Comparison of ENCODE assay signal across 7 cellular contexts in the genomic region with DNA sequence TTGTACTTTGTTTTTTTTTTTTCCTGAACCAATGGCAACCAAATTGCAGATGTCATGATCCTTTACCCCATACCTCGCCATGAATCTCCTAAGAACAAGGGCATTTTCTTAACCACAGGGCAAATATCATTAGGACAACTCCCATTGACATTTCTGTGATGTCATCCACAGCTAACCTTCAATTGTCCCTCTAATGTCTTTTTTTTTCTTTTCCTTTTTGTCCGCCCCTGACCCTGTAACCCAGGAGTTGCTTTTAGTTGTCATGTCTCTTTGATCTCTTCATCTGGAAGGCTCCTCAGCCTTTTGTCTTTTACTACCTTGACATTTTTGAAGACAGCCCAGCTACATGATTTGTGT. TPM values are rescaled to one million over a fixed set of nuclear protein-coding genes. Genes with fewer than 3 reads are reported as not detected.
A peak's percentile ranks its signal among the peaks of the same experiment; 100 is the strongest.
DNase-seq lines count a peak whose midpoint lies in the region; ATAC-seq and TF ChIP-seq lines count a peak whose summit lies in the region.

No MANE protein-coding gene starts in this region.

- DNase-seq in HFF-Myc (ENCODE audit: extremely low read depth, low read depth) (no peak), NCI-H1436 (lab: John Stamatoyannopoulos, UW) (no peak)
- no peak for DNase-seq in activated T-helper 1 cell treated with anti-CD3 and anti-CD28 coated beads, Interleukin-12 subunit alpha, Interleukin-12 subunit beta, Interleukin-2, Interleukin-4 antibody, amounts not matched to agents 30 ng/mL and 10 ng/mL and 1 ng/mL, durations not matched to agents 14 hours and 24 hours and 36 hours (ENCODE audit: low spot score)
- DNase-seq in stimulated activated naive B cell treated with anti-CD40 and anti-IgM and Interleukin-4, amounts not matched to agents 10 μg/mL and 1 μg/mL and 100 μg/mL, for 72 hours = no peak

- no peak for TF ChIP-seq CTCF in HFF-Myc (IDR thresholded peaks at IDR 0.05; ENCODE audit: low read depth, low read length, missing control alignments)

- H3K9me3 ChIP-seq in iPS-18a (ENCODE audit: control insufficient read depth, low read depth, low read length) = no peaks in the 10 kb centered on the region

- no peaks in the 10 kb centered on the region for H3K36me3 ChIP-seq in iPS-18a (ENCODE audit: control insufficient read depth, low read depth, low read length)

- H3K36me3 Mint-ChIP-seq in activated T-helper 1 cell treated with anti-CD3 and anti-CD28 coated beads, Interleukin-12 subunit alpha, Interleukin-12 subunit beta, Interleukin-2, Interleukin-4 antibody, amounts not matched to agents 30 ng/mL and 10 ng/mL and 1 ng/mL, durations not matched to agents 14 hours and 24 hours and 36 hours (ENCODE audit: low read depth) = no peaks in the 10 kb centered on the region
- peaks cover 3 to 19% of the 10 kb centered on the region in 2 donors for H3K36me3 Mint-ChIP-seq in stimulated activated naive B cell treated with anti-CD40 and anti-IgM and Interleukin-4, amounts not matched to agents 10 μg/mL and 1 μg/mL and 100 μg/mL, for 72 hours

- peak overlapping the region; percentile 85 for H3K4me3 Mint-ChIP-seq in activated T-helper 1 cell treated with anti-CD3 and anti-CD28 coated beads, Interleukin-12 subunit alpha, Interleukin-12 subunit beta, Interleukin-2, Interleukin-4 antibody, amounts not matched to agents 30 ng/mL and 10 ng/mL and 1 ng/mL, durations not matched to agents 14 hours and 24 hours and 36 hours
- peak overlapping the region; percentile 80 to 85 for H3K4me3 Mint-ChIP-seq in stimulated activated naive B cell treated with anti-CD40 and anti-IgM and Interleukin-4, amounts not matched to agents 10 μg/mL and 1 μg/mL and 100 μg/mL, for 72 hours

- H3K9me3 Mint-ChIP-seq in activated T-helper 1 cell treated with anti-CD3 and anti-CD28 coated beads, Interleukin-12 subunit alpha, Interleukin-12 subunit beta, Interleukin-2, Interleukin-4 antibody, amounts not matched to agents 30 ng/mL and 10 ng/mL and 1 ng/mL, durations not matched to agents 14 hours and 24 hours and 36 hours = no peaks in the 10 kb centered on the region
- no peaks in the 10 kb centered on the region for H3K9me3 Mint-ChIP-seq in stimulated activated naive B cell treated with anti-CD40 and anti-IgM and Interleukin-4, amounts not matched to agents 10 μg/mL and 1 μg/mL and 100 μg/mL, for 72 hours

- H3K27me3 ChIP-seq in iPS-18a (ENCODE audit: control insufficient read depth, insufficient read depth, low read length) = peaks cover 7% of the 10 kb centered on the region

- H3K4me1 Mint-ChIP-seq in activated T-helper 1 cell treated with anti-CD3 and anti-CD28 coated beads, Interleukin-12 subunit alpha, Interleukin-12 subunit beta, Interleukin-2, Interleukin-4 antibody, amounts not matched to agents 30 ng/mL and 10 ng/mL and 1 ng/mL, durations not matched to agents 14 hours and 24 hours and 36 hours (ENCODE audit: low read depth) = peaks cover 15% of the 10 kb centered on the region
- peaks cover 14 to 30% of the 10 kb centered on the region in 2 donors for H3K4me1 Mint-ChIP-seq in stimulated activated naive B cell treated with anti-CD40 and anti-IgM and Interleukin-4, amounts not matched to agents 10 μg/mL and 1 μg/mL and 100 μg/mL, for 72 hours

- peak overlapping the region; percentile 76 for H3K27ac Mint-ChIP-seq in activated T-helper 1 cell treated with anti-CD3 and anti-CD28 coated beads, Interleukin-12 subunit alpha, Interleukin-12 subunit beta, Interleukin-2, Interleukin-4 antibody, amounts not matched to agents 30 ng/mL and 10 ng/mL and 1 ng/mL, durations not matched to agents 14 hours and 24 hours and 36 hours
- H3K27ac Mint-ChIP-seq in stimulated activated naive B cell treated with anti-CD40 and anti-IgM and Interleukin-4, amounts not matched to agents 10 μg/mL and 1 μg/mL and 100 μg/mL, for 72 hours = peak overlapping the region; percentile 88

- peak overlapping the region; percentile 50 for H3K9ac ChIP-seq in iPS-18a (ENCODE audit: low read length)

- H3K4me3 ChIP-seq in HFF-Myc (replicated peaks; ENCODE audit: low read depth, low read length) (peak overlapping the region; percentile 74), iPS-18a (ENCODE audit: low read length) (peak overlapping the region; percentile 68)

- H3K4me1 ChIP-seq in iPS-18a (ENCODE audit: control insufficient read depth, low read depth, low read length) = peaks cover 5% of the 10 kb centered on the region

- no peaks in the 10 kb centered on the region for H3K27me3 Mint-ChIP-seq in activated T-helper 1 cell treated with anti-CD3 and anti-CD28 coated beads, Interleukin-12 subunit alpha, Interleukin-12 subunit beta, Interleukin-2, Interleukin-4 antibody, amounts not matched to agents 30 ng/mL and 10 ng/mL and 1 ng/mL, durations not matched to agents 14 hours and 24 hours and 36 hours (ENCODE audit: insufficient read depth)
- no peaks in the 10 kb centered on the region for H3K27me3 Mint-ChIP-seq in stimulated activated naive B cell treated with anti-CD40 and anti-IgM and Interleukin-4, amounts not matched to agents 10 μg/mL and 1 μg/mL and 100 μg/mL, for 72 hours

- H3K27ac ChIP-seq in iPS-18a (ENCODE audit: low read length) = no peak overlapping the region

- no peak for ATAC-seq in stimulated activated naive B cell treated with anti-CD40 and anti-IgM and Interleukin-4, amounts not matched to agents 10 μg/mL and 1 μg/mL and 100 μg/mL, for 72 hours (replicated peaks)
- no peak for ATAC-seq in GM21723 (IDR thresholded peaks at IDR 0.05; ENCODE audit: unreplicated experiment)
- no peak for ATAC-seq in GM18873 (IDR thresholded peaks at IDR 0.05; ENCODE audit: low FRiP score, unreplicated experiment)

- intact Hi-C loops in activated T-helper 1 cell treated with anti-CD3 and anti-CD28 coated beads, Interleukin-12 subunit alpha, Interleukin-12 subunit beta, Interleukin-2, Interleukin-4 antibody, amounts not matched to agents 30 ng/mL and 10 ng/mL and 1 ng/mL, durations not matched to agents 14 hours and 24 hours and 36 hours (cut with micrococcal nuclease) = loop anchor here (1.0 to 5.0 kb wide), 3 partner anchors 37 to 187 kb away; a partner anchor contains a TSS

RNA-seq across cellular contexts. Expression of a gene that starts 0.4 kb away (rescaled TPM):
- total RNA-seq in activated T-helper 1 cell treated with anti-CD3 and anti-CD28 coated beads, Interleukin-12 subunit alpha, Interleukin-12 subunit beta, Interleukin-2, Interleukin-4 antibody, amounts not matched to agents 30 ng/mL and 10 ng/mL and 1 ng/mL, durations not matched to agents 14 hours and 24 hours and 36 hours = 11.6 and 12.5 TPM in 2 replicates

RNA-seq across cellular contexts. Expression of a gene that starts 31.6 kb away (rescaled TPM):
- total RNA-seq in activated T-helper 1 cell treated with anti-CD3 and anti-CD28 coated beads, Interleukin-12 subunit alpha, Interleukin-12 subunit beta, Interleukin-2, Interleukin-4 antibody, amounts not matched to agents 30 ng/mL and 10 ng/mL and 1 ng/mL, durations not matched to agents 14 hours and 24 hours and 36 hours = not detected in 2 replicates

RNA-seq across cellular contexts. Expression of a gene that starts 37.5 kb away (rescaled TPM):
- total RNA-seq in activated T-helper 1 cell treated with anti-CD3 and anti-CD28 coated beads, Interleukin-12 subunit alpha, Interleukin-12 subunit beta, Interleukin-2, Interleukin-4 antibody, amounts not matched to agents 30 ng/mL and 10 ng/mL and 1 ng/mL, durations not matched to agents 14 hours and 24 hours and 36 hours = 40.0 and 41.4 TPM in 2 replicates
